In genomic region chr5:135657536-135658307, GRCh38 we compare ENCODE assay signal across 16 cellular contexts.
DNase-seq lines count a peak whose midpoint lies in the region; ATAC-seq and TF ChIP-seq lines count a peak whose summit lies in the region.
"Had no signal": no experiment of that assay in that cellular context is flagged by ENCODE, and none has a peak within 500 bp of the region (broad histone marks: within the 10 kb centered on the region; RNA-seq: fewer than 3 reads in every experiment).

No MANE protein-coding gene starts in this region.

- WGBS in hepatocyte (ENCODE audit: low lambda C conversion rate, missing lambda C conversion rate) = 84% methylated on average over 3 of the region's 3 CpGs

- H3K36me3 ChIP-seq in hepatocyte (replicated peaks; ENCODE audit: insufficient read depth, low read depth) = no peaks in the 10 kb centered on the region
- H3K36me3 ChIP-seq in CD4-positive, alpha-beta memory T cell (ENCODE audit: insufficient read depth, low read length) = no peaks in the 10 kb centered on the region
- H3K36me3 ChIP-seq: BE2C, HAP-1 had no signal

- H3K4me3 Mint-ChIP-seq in neural crest cell = no peak overlapping the region
- no peak overlapping the region for H3K4me3 Mint-ChIP-seq in CD4-positive, alpha-beta memory T cell
- H3K4me3 Mint-ChIP-seq: CD4-positive, CD25-positive, alpha-beta regulatory T cell had no signal

- peak overlapping the region; percentile 28 for H3K27ac ChIP-seq in hepatocyte
- no peak overlapping the region for H3K27ac ChIP-seq in CD4-positive, alpha-beta memory T cell (ENCODE audit: low read depth, low read length)
- H3K27ac ChIP-seq: GM23248, HL-60 had no signal

- no peaks in the 10 kb centered on the region for H3K4me1 Mint-ChIP-seq in neural crest cell
- H3K4me1 Mint-ChIP-seq in CD4-positive, alpha-beta memory T cell = no peaks in the 10 kb centered on the region
- H3K4me1 Mint-ChIP-seq: CD4-positive, CD25-positive, alpha-beta regulatory T cell had no signal

- no peaks in the 10 kb centered on the region for H3K79me2 ChIP-seq in hepatocyte

- H3K27ac Mint-ChIP-seq in neural crest cell (ENCODE audit: unreplicated experiment) = peak overlapping the region; percentile 84
- H3K27ac Mint-ChIP-seq in CD4-positive, alpha-beta memory T cell = no peak overlapping the region
- H3K27ac Mint-ChIP-seq: CD4-positive, CD25-positive, alpha-beta regulatory T cell had no signal

- no peaks in the 10 kb centered on the region for H4K20me1 ChIP-seq in hepatocyte (ENCODE audit: insufficient read depth, poor library complexity, severe bottlenecking)

- TF ChIP-seq CTCF in hepatocyte (IDR thresholded peaks at IDR 0.05; ENCODE audit: poor library complexity) = no peak
- no peak for TF ChIP-seq CTCF in neural crest cell (conservative IDR thresholded peaks at IDR 0.05)

- no peak overlapping the region for H3K4me2 ChIP-seq in hepatocyte

- H3K4me3 ChIP-seq in hepatocyte = no peak overlapping the region
- H3K4me3 ChIP-seq in CD4-positive, alpha-beta memory T cell (ENCODE audit: low read length in 2 of 2) = no peak overlapping the region
- H3K4me3 ChIP-seq: GM23248, HAP-1 had no signal

- peaks cover 9% of the 10 kb centered on the region for H3K9me3 Mint-ChIP-seq in neural crest cell
- H3K9me3 Mint-ChIP-seq in CD4-positive, alpha-beta memory T cell = peaks cover 3 to 18% (median 9%) of the 10 kb centered on the region in 8 donors

- intact Hi-C loops in CD4-positive, alpha-beta memory T cell (cut with micrococcal nuclease) = no loop called here

- H3K4me1 ChIP-seq in hepatocyte (ENCODE audit: insufficient read depth) = peaks cover 24% of the 10 kb centered on the region
- H3K4me1 ChIP-seq in CD4-positive, alpha-beta memory T cell (ENCODE audit: insufficient read depth, low read length) = no peaks in the 10 kb centered on the region
- H3K4me1 ChIP-seq: BE2C, HAP-1 had no signal

- ATAC-seq in GM19452 (IDR thresholded peaks at IDR 0.05; ENCODE audit: unreplicated experiment) = no peak

- no peak overlapping the region for H2AFZ ChIP-seq in hepatocyte
- H2AFZ ChIP-seq: GM23248 had no signal

- H3K27me3 ChIP-seq in hepatocyte = no peaks in the 10 kb centered on the region
- no peaks in the 10 kb centered on the region for H3K27me3 ChIP-seq in CD4-positive, alpha-beta memory T cell (ENCODE audit: insufficient read depth, low read length)

- no peaks in the 10 kb centered on the region for H3K36me3 Mint-ChIP-seq in neural crest cell (ENCODE audit: low read depth)
- no peaks in the 10 kb centered on the region for H3K36me3 Mint-ChIP-seq in CD4-positive, alpha-beta memory T cell
- H3K36me3 Mint-ChIP-seq: CD4-positive, CD25-positive, alpha-beta regulatory T cell had no signal

- POLR2A ChIA-PET in CD4-positive, alpha-beta memory T cell (lab: Charles Lee; ENCODE audit: partially characterized antibody) = no interaction called here

- H3K9me2 ChIP-seq in hepatocyte (replicated peaks; ENCODE audit: insufficient read depth) = no peaks in the 10 kb centered on the region

- DNase-seq in hepatocyte (ENCODE audit: low spot score) (no peak), left kidney (ENCODE audit: low read depth, low spot score) (peak; percentile 45), neural crest cell (ENCODE audit: low read depth, low spot score) (no peak), putamen (ENCODE audit: low spot score) (no peak), iPS-NIHi11 (ENCODE audit: low spot score) (no peak)
- DNase-seq in CD4-positive, alpha-beta memory T cell = no peak
- DNase-seq: ACHN; BE2C; C1 segment of cervical spinal cord; CD4-positive, CD25-positive, alpha-beta regulatory T cell; DMS79 treated with DMSO at 0.1 percent for 48 hours; GF-D8; GM23248 had no signal

- peaks cover 26% of the 10 kb centered on the region for H3K27me3 Mint-ChIP-seq in neural crest cell (ENCODE audit: low read depth)
- peaks cover 0 to 6% of the 10 kb centered on the region in 2 donors for H3K27me3 Mint-ChIP-seq in CD4-positive, alpha-beta memory T cell
- H3K27me3 Mint-ChIP-seq: CD4-positive, CD25-positive, alpha-beta regulatory T cell had no signal

- CTCF ChIA-PET in CD4-positive, alpha-beta memory T cell (lab: Charles Lee; ENCODE audit: partially characterized antibody) = no interaction called here

- H3K9me3 ChIP-seq in hepatocyte (ENCODE audit: low read depth) = no peaks in the 10 kb centered on the region
- no peaks in the 10 kb centered on the region for H3K9me3 ChIP-seq in CD4-positive, alpha-beta memory T cell (ENCODE audit: control insufficient read depth in 1 of 2, low read length in 2 of 2)
- H3K9me3 ChIP-seq: BE2C had no signal
